Comparison of ENCODE assay signal across 1 cellular context in the genomic region with DNA sequence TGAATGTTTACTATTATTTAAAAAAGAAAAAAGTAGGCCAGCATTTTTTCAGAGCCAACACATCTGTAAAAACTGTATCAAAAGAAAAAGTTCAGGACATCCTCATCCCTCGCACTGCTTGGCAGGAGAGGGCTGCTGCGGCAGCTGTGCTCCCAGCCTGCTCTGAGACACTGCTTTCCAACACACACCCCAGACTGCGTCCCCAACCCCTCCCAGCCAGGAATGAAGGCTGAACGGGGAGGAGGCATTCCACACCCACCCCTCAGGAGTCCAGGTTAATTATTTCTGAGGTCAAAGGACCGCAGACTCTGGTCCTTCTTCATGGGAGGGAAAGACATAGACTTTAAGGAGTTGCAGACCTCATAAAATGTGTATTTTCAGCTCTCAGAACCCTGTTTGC.
TF ChIP-seq lines count a peak whose summit lies in the region.

No MANE protein-coding gene starts in this region.

TF ChIP-seq in H1, 55 proteins besides CTCF, POLR2A, EP300 and RAD21:
- no peak for TF ChIP-seq TAF1 (IDR thresholded peaks at IDR 0.05; ENCODE audit: low read depth, low read length)
- TF ChIP-seq CHD1 (IDR thresholded peaks at IDR 0.05; ENCODE audit: low read depth, low read length): no peak
- TF ChIP-seq POLR2AphosphoS5 (IDR thresholded peaks at IDR 0.05; ENCODE audit: low read depth, low read length): no peak
- TF ChIP-seq, protein P1, sequence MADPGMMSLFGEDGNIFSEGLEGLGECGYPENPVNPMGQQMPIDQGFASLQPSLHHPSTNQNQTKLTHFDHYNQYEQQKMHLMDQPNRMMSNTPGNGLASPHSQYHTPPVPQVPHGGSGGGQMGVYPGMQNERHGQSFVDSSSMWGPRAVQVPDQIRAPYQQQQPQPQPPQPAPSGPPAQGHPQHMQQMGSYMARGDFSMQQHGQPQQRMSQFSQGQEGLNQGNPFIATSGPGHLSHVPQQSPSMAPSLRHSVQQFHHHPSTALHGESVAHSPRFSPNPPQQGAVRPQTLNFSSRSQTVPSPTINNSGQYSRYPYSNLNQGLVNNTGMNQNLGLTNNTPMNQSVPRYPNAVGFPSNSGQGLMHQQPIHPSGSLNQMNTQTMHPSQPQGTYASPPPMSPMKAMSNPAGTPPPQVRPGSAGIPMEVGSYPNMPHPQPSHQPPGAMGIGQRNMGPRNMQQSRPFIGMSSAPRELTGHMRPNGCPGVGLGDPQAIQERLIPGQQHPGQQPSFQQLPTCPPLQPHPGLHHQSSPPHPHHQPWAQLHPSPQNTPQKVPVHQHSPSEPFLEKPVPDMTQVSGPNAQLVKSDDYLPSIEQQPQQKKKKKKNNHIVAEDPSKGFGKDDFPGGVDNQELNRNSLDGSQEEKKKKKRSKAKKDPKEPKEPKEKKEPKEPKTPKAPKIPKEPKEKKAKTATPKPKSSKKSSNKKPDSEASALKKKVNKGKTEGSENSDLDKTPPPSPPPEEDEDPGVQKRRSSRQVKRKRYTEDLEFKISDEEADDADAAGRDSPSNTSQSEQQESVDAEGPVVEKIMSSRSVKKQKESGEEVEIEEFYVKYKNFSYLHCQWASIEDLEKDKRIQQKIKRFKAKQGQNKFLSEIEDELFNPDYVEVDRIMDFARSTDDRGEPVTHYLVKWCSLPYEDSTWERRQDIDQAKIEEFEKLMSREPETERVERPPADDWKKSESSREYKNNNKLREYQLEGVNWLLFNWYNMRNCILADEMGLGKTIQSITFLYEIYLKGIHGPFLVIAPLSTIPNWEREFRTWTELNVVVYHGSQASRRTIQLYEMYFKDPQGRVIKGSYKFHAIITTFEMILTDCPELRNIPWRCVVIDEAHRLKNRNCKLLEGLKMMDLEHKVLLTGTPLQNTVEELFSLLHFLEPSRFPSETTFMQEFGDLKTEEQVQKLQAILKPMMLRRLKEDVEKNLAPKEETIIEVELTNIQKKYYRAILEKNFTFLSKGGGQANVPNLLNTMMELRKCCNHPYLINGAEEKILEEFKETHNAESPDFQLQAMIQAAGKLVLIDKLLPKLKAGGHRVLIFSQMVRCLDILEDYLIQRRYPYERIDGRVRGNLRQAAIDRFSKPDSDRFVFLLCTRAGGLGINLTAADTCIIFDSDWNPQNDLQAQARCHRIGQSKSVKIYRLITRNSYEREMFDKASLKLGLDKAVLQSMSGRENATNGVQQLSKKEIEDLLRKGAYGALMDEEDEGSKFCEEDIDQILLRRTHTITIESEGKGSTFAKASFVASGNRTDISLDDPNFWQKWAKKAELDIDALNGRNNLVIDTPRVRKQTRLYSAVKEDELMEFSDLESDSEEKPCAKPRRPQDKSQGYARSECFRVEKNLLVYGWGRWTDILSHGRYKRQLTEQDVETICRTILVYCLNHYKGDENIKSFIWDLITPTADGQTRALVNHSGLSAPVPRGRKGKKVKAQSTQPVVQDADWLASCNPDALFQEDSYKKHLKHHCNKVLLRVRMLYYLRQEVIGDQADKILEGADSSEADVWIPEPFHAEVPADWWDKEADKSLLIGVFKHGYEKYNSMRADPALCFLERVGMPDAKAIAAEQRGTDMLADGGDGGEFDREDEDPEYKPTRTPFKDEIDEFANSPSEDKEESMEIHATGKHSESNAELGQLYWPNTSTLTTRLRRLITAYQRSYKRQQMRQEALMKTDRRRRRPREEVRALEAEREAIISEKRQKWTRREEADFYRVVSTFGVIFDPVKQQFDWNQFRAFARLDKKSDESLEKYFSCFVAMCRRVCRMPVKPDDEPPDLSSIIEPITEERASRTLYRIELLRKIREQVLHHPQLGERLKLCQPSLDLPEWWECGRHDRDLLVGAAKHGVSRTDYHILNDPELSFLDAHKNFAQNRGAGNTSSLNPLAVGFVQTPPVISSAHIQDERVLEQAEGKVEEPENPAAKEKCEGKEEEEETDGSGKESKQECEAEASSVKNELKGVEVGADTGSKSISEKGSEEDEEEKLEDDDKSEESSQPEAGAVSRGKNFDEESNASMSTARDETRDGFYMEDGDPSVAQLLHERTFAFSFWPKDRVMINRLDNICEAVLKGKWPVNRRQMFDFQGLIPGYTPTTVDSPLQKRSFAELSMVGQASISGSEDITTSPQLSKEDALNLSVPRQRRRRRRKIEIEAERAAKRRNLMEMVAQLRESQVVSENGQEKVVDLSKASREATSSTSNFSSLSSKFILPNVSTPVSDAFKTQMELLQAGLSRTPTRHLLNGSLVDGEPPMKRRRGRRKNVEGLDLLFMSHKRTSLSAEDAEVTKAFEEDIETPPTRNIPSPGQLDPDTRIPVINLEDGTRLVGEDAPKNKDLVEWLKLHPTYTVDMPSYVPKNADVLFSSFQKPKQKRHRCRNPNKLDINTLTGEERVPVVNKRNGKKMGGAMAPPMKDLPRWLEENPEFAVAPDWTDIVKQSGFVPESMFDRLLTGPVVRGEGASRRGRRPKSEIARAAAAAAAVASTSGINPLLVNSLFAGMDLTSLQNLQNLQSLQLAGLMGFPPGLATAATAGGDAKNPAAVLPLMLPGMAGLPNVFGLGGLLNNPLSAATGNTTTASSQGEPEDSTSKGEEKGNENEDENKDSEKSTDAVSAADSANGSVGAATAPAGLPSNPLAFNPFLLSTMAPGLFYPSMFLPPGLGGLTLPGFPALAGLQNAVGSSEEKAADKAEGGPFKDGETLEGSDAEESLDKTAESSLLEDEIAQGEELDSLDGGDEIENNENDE (IDR thresholded peaks at IDR 0.05; ENCODE audit: insufficient replicate concordance, low read length): no peak
- TF ChIP-seq RBBP5 (IDR thresholded peaks at IDR 0.05; ENCODE audit: borderline replicate concordance, low read depth, low read length): no peak
- TF ChIP-seq TBP (IDR thresholded peaks at IDR 0.05; ENCODE audit: low read depth, low read length): no peak
- TF ChIP-seq HDAC2 (IDR thresholded peaks at IDR 0.05; ENCODE audit: borderline replicate concordance in 1 of 2, low read depth in 2 of 2, low read length in 2 of 2): no peak
- no peak for TF ChIP-seq NRF1 (IDR thresholded peaks at IDR 0.05; ENCODE audit: low read depth, low read length)
- TF ChIP-seq, protein P2, sequence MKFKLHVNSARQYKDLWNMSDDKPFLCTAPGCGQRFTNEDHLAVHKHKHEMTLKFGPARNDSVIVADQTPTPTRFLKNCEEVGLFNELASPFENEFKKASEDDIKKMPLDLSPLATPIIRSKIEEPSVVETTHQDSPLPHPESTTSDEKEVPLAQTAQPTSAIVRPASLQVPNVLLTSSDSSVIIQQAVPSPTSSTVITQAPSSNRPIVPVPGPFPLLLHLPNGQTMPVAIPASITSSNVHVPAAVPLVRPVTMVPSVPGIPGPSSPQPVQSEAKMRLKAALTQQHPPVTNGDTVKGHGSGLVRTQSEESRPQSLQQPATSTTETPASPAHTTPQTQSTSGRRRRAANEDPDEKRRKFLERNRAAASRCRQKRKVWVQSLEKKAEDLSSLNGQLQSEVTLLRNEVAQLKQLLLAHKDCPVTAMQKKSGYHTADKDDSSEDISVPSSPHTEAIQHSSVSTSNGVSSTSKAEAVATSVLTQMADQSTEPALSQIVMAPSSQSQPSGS (IDR thresholded peaks at IDR 0.05; ENCODE audit: low read length): no peak
- TF ChIP-seq KDM5A (IDR thresholded peaks at IDR 0.05; ENCODE audit: low read length): no peak
- no peak for TF ChIP-seq CBX5 (IDR thresholded peaks at IDR 0.05; ENCODE audit: low read depth, low read length)
- TF ChIP-seq GABPA (IDR thresholded peaks at IDR 0.05; ENCODE audit: borderline replicate concordance, insufficient read depth, low read length): no peak
